Comparison of ENCODE assay signal across 9 cellular contexts in genomic region chr3:138945646-138946553, GRCh38. TPM values are rescaled to one million over a fixed set of nuclear protein-coding genes. Genes with fewer than 3 reads are reported as not detected.
A peak's percentile ranks its signal among the peaks of the same experiment; 100 is the strongest.
DNase-seq lines count a peak whose midpoint lies in the region; ATAC-seq and TF ChIP-seq lines count a peak whose summit lies in the region.
"Had no signal": no experiment of that assay in that cellular context is flagged by ENCODE, and none has a peak within 500 bp of the region (broad histone marks: within the 10 kb centered on the region; RNA-seq: fewer than 3 reads in every experiment).

No MANE protein-coding gene starts in this region.

- peak overlapping the region; percentile 76 for H3K4me2 ChIP-seq in BLaER1

- TF ChIP-seq CTCF in HFF-Myc (IDR thresholded peaks at IDR 0.05; ENCODE audit: low read depth, low read length, missing control alignments) (peak; percentile 17), gastrocnemius medialis (IDR thresholded peaks at IDR 0.05 in 4 of 5, conservative IDR thresholded peaks at IDR 0.05 in 1 of 5) (peak in 2 of 5 experiments; percentile 10 to 22)

- H3K9ac ChIP-seq in BLaER1 = no peak overlapping the region

- TF ChIP-seq POLR2A in gastrocnemius medialis (IDR thresholded peaks at IDR 0.05) = no peak

- H3K4me1 ChIP-seq in BLaER1 = peaks cover 35% of the 10 kb centered on the region
- peaks cover 17 to 25% of the 10 kb centered on the region in 2 donors for H3K4me1 ChIP-seq in gastrocnemius medialis

- H3K36me3 Mint-ChIP-seq in activated CD4-positive, alpha-beta memory T cell treated with anti-CD3 and anti-CD28 coated beads for 36 hours = no peaks in the 10 kb centered on the region

- POLR2A ChIA-PET in activated CD4-positive, alpha-beta memory T cell treated with anti-CD3 and anti-CD28 coated beads for 36 hours (lab: Charles Lee) = no interaction called here

- H3K36me3 ChIP-seq in BLaER1 = no peaks in the 10 kb centered on the region
- H3K36me3 ChIP-seq in gastrocnemius medialis = no peaks in the 10 kb centered on the region

- in situ Hi-C loops in gastrocnemius medialis (cut with MboI; ENCODE audit: low sequenced_read_pairs in 4 of 4) = loop anchor here in 3 of 4 donors (25.0 kb wide), 2 partner anchors 366 to 391 kb away; partner anchors contain the start of gene MRPS22 (in 2 of the 3)

- no peak overlapping the region for H3K27ac Mint-ChIP-seq in activated CD4-positive, alpha-beta memory T cell treated with anti-CD3 and anti-CD28 coated beads for 36 hours

- CTCF ChIA-PET in activated CD4-positive, alpha-beta memory T cell treated with anti-CD3 and anti-CD28 coated beads for 36 hours (lab: Charles Lee) = interaction anchor here (1.0 to 3.8 kb wide), 3 partner anchors 9 to 30 kb away, joined by 3 to 23 read pairs (median 3); no protein-coding TSS in a partner anchor

- H3K9me3 Mint-ChIP-seq in activated CD4-positive, alpha-beta memory T cell treated with anti-CD3 and anti-CD28 coated beads for 36 hours = no peaks in the 10 kb centered on the region

- H3K27me3 ChIP-seq in BLaER1 (peaks cover 100% of the 10 kb centered on the region), gastrocnemius medialis (peaks cover 96 to 98% (median 96%) of the 10 kb centered on the region in 3 donors)

- intact Hi-C loops in activated CD4-positive, alpha-beta memory T cell treated with anti-CD3 and anti-CD28 coated beads for 36 hours (cut with micrococcal nuclease) = loop anchor here (1.0 to 5.0 kb wide), 3 partner anchors 10 to 1179 kb away; no protein-coding TSS in a partner anchor
- intact Hi-C loops in left cardiac atrium (cut with DNase I) = no loop called here
- intact Hi-C loops in gastrocnemius medialis (cut with DNase I; ENCODE audit: low total_unique reads) = no loop called here

- ATAC-seq in left cardiac atrium (peak; percentile 5 to 12), gastrocnemius medialis (peak; percentile 36 to 59), GM21619 (IDR thresholded peaks at IDR 0.05; ENCODE audit: unreplicated experiment) (no peak)

- peak overlapping the region; percentile 16 for H3K4me3 Mint-ChIP-seq in activated CD4-positive, alpha-beta memory T cell treated with anti-CD3 and anti-CD28 coated beads for 36 hours

- H3K4me3 ChIP-seq in BLaER1 (peak overlapping the region; percentile 58), HFF-Myc (replicated peaks; ENCODE audit: low read depth, low read length) (peak overlapping the region; percentile 44), gastrocnemius medialis (peak overlapping the region; percentile 49 to 56 (median 52))

- H3K27ac ChIP-seq in BLaER1 = no peak overlapping the region
- H3K27ac ChIP-seq in gastrocnemius medialis = no peak overlapping the region

- DNase-seq in HFF-Myc (ENCODE audit: extremely low read depth, low read depth) (no peak), left cardiac atrium (no peak), gastrocnemius medialis (no peak), medulla oblongata (ENCODE audit: extremely low spot score) (no peak), putamen (ENCODE audit: low spot score) (no peak)
- DNase-seq in activated CD4-positive, alpha-beta memory T cell treated with anti-CD3 and anti-CD28 coated beads for 36 hours = peak; percentile 46

- H4K20me1 ChIP-seq in BLaER1 = peaks cover 99% of the 10 kb centered on the region

- peaks cover 1% of the 10 kb centered on the region; the same call in 1 of the 2 replicates for H3K9me3 ChIP-seq in BLaER1
- H3K9me3 ChIP-seq in gastrocnemius medialis = no peaks in the 10 kb centered on the region

- H3K4me1 Mint-ChIP-seq in activated CD4-positive, alpha-beta memory T cell treated with anti-CD3 and anti-CD28 coated beads for 36 hours (ENCODE audit: low read depth) = peaks cover 40% of the 10 kb centered on the region

- peaks cover 79% of the 10 kb centered on the region for H3K27me3 Mint-ChIP-seq in activated CD4-positive, alpha-beta memory T cell treated with anti-CD3 and anti-CD28 coated beads for 36 hours

RNA-seq across cellular contexts. Expression of gene FOXL2, which starts 1.0 kb away (rescaled TPM):
- not detected for total RNA-seq in activated CD4-positive, alpha-beta memory T cell treated with anti-CD3 and anti-CD28 coated beads for 36 hours
- total RNA-seq in left cardiac atrium = not detected
- not detected for total RNA-seq in gastrocnemius medialis

RNA-seq across cellular contexts. Expression of gene FOXL2NB, which starts 1.1 kb away (rescaled TPM):
- not detected for total RNA-seq in activated CD4-positive, alpha-beta memory T cell treated with anti-CD3 and anti-CD28 coated beads for 36 hours
- total RNA-seq in left cardiac atrium = not detected
- total RNA-seq in gastrocnemius medialis = not detected
- total RNA-seq: pulmonary artery endothelial cell had no signal
